Comparison of ENCODE assay signal across 8 cellular contexts in genomic region chr19:41940443-41941409, GRCh38. TPM values are rescaled to one million over a fixed set of nuclear protein-coding genes. Genes with fewer than 3 reads are reported as not detected.
A peak's percentile ranks its signal among the peaks of the same experiment; 100 is the strongest.
DNase-seq lines count a peak whose midpoint lies in the region; ATAC-seq and TF ChIP-seq lines count a peak whose summit lies in the region.

No MANE protein-coding gene starts in this region.

- CTCF ChIA-PET in activated naive CD4-positive, alpha-beta T cell treated with anti-CD3 and anti-CD28 coated beads, Interleukin-2, amount 10 ng/mL, durations not matched to agents 7 days and 5 days (lab: Charles Lee): no interaction called here
- CTCF ChIA-PET in GM10248 (lab: Yijun Ruan, JAX): interaction anchor here (1.0 kb wide), 2 partner anchors 10 to 80 kb away, joined by 3 to 4 read pairs; no protein-coding TSS in a partner anchor

- WGBS in upper lobe of left lung, 2 donors: 6 to 10% methylated on average over 54 of the region's 72 CpGs

- no peaks in the 10 kb centered on the region for H3K36me3 ChIP-seq in left lung
- no peaks in the 10 kb centered on the region for H3K36me3 ChIP-seq in upper lobe of left lung

- intact Hi-C loops in activated T-helper 2 cell treated with anti-CD3 and anti-CD28 coated beads, Interferon-gamma antibody, Interleukin-2, Interleukin-4, amounts not matched to agents 10 μg/mL and 5 μg/mL and 100 μg/mL, durations not matched to agents 14 hours and 24 hours and 36 hours (cut with micrococcal nuclease): no loop called here
- intact Hi-C loops in left lung (cut with DNase I): no loop called here

- peak overlapping the region; percentile 69 for H3K4me3 Mint-ChIP-seq in activated naive CD4-positive, alpha-beta T cell treated with anti-CD3 and anti-CD28 coated beads, Interleukin-2, amount 10 ng/mL, durations not matched to agents 7 days and 5 days
- peak overlapping the region; percentile 78 for H3K4me3 Mint-ChIP-seq in activated T-helper 2 cell treated with anti-CD3 and anti-CD28 coated beads, Interferon-gamma antibody, Interleukin-2, Interleukin-4, amounts not matched to agents 10 μg/mL and 5 μg/mL and 100 μg/mL, durations not matched to agents 14 hours and 24 hours and 36 hours (ENCODE audit: low read depth)

- peak overlapping the region; percentile 32 to 40 for H3K4me3 ChIP-seq in left lung
- H3K4me3 ChIP-seq in upper lobe of left lung: peak overlapping the region; percentile 43 to 60 (median 49)

- H3K36me3 Mint-ChIP-seq in activated naive CD4-positive, alpha-beta T cell treated with anti-CD3 and anti-CD28 coated beads, Interleukin-2, amount 10 ng/mL, durations not matched to agents 7 days and 5 days: peaks cover 2% of the 10 kb centered on the region
- no peaks in the 10 kb centered on the region for H3K36me3 Mint-ChIP-seq in activated T-helper 2 cell treated with anti-CD3 and anti-CD28 coated beads, Interferon-gamma antibody, Interleukin-2, Interleukin-4, amounts not matched to agents 10 μg/mL and 5 μg/mL and 100 μg/mL, durations not matched to agents 14 hours and 24 hours and 36 hours (ENCODE audit: low read depth)

- H3K27ac ChIP-seq in left lung: no peak overlapping the region
- peak overlapping the region in 2 of 4 donors; percentile 32 to 46 for H3K27ac ChIP-seq in upper lobe of left lung

- no peak for DNase-seq in activated naive CD4-positive, alpha-beta T cell treated with anti-CD3 and anti-CD28 coated beads, Interleukin-2, amount 10 ng/mL, durations not matched to agents 7 days and 5 days
- DNase-seq in activated naive CD4-positive, alpha-beta T cell (lab: John Stamatoyannopoulos, UW): no peak
- DNase-seq in activated T-helper 2 cell treated with anti-CD3 and anti-CD28 coated beads, Interferon-gamma antibody, Interleukin-2, Interleukin-4, amounts not matched to agents 10 μg/mL and 5 μg/mL and 100 μg/mL, durations not matched to agents 14 hours and 24 hours and 36 hours (ENCODE audit: low spot score): no peak
- no peak for DNase-seq in left lung
- DNase-seq in upper lobe of left lung: peak in 1 of 2 donors; percentile 83
- no peak for DNase-seq in GM10248 (ENCODE audit: extremely low spot score)
- no peak for DNase-seq in NCI-H2171 treated with DMSO at 0.1 percent for 48 hours (lab: John Stamatoyannopoulos, UW)

- TF ChIP-seq POLR2A in upper lobe of left lung (IDR thresholded peaks at IDR 0.05): no peak

- no peak overlapping the region for H3K27ac Mint-ChIP-seq in activated naive CD4-positive, alpha-beta T cell treated with anti-CD3 and anti-CD28 coated beads, Interleukin-2, amount 10 ng/mL, durations not matched to agents 7 days and 5 days
- peak overlapping the region; percentile 88 for H3K27ac Mint-ChIP-seq in activated T-helper 2 cell treated with anti-CD3 and anti-CD28 coated beads, Interferon-gamma antibody, Interleukin-2, Interleukin-4, amounts not matched to agents 10 μg/mL and 5 μg/mL and 100 μg/mL, durations not matched to agents 14 hours and 24 hours and 36 hours

- peaks cover 30% of the 10 kb centered on the region for H3K4me1 Mint-ChIP-seq in activated naive CD4-positive, alpha-beta T cell treated with anti-CD3 and anti-CD28 coated beads, Interleukin-2, amount 10 ng/mL, durations not matched to agents 7 days and 5 days
- H3K4me1 Mint-ChIP-seq in activated T-helper 2 cell treated with anti-CD3 and anti-CD28 coated beads, Interferon-gamma antibody, Interleukin-2, Interleukin-4, amounts not matched to agents 10 μg/mL and 5 μg/mL and 100 μg/mL, durations not matched to agents 14 hours and 24 hours and 36 hours (ENCODE audit: low read depth): peaks cover 36% of the 10 kb centered on the region

- POLR2A ChIA-PET in GM10248 (lab: Yijun Ruan, JAX): no interaction called here

- no peak for TF ChIP-seq CTCF in left lung (IDR thresholded peaks at IDR 0.05)
- TF ChIP-seq CTCF in upper lobe of left lung (IDR thresholded peaks at IDR 0.05): no peak
- no peak for TF ChIP-seq CTCF in GM10248 (IDR thresholded peaks at IDR 0.05; ENCODE audit: control extremely low read depth, extremely low read depth, low read depth, missing control alignments)

- no peaks in the 10 kb centered on the region for H3K9me3 ChIP-seq in left lung
- no peaks in the 10 kb centered on the region for H3K9me3 ChIP-seq in upper lobe of left lung

- H3K4me1 ChIP-seq in left lung: peaks cover 0 to 15% of the 10 kb centered on the region in 2 donors
- H3K4me1 ChIP-seq in upper lobe of left lung: peaks cover 6 to 16% (median 16%) of the 10 kb centered on the region in 4 donors

- TF ChIP-seq EP300 in upper lobe of left lung (IDR thresholded peaks at IDR 0.05): no peak

- peaks cover 74% of the 10 kb centered on the region for H3K27me3 Mint-ChIP-seq in activated naive CD4-positive, alpha-beta T cell treated with anti-CD3 and anti-CD28 coated beads, Interleukin-2, amount 10 ng/mL, durations not matched to agents 7 days and 5 days
- peaks cover 13% of the 10 kb centered on the region for H3K27me3 Mint-ChIP-seq in activated T-helper 2 cell treated with anti-CD3 and anti-CD28 coated beads, Interferon-gamma antibody, Interleukin-2, Interleukin-4, amounts not matched to agents 10 μg/mL and 5 μg/mL and 100 μg/mL, durations not matched to agents 14 hours and 24 hours and 36 hours (ENCODE audit: low read depth)

- peak; percentile 31 for ATAC-seq in left lung
- ATAC-seq in upper lobe of left lung (ENCODE audit: low FRiP score in 2 of 2): peak in 1 of 2 donors; percentile 10
- ATAC-seq in GM21825 (IDR thresholded peaks at IDR 0.05; ENCODE audit: unreplicated experiment): no peak

- H3K27me3 ChIP-seq in left lung (peaks cover 10 to 52% of the 10 kb centered on the region in 2 donors), upper lobe of left lung (peaks cover 0 to 21% (median 13%) of the 10 kb centered on the region in 4 donors)

- no peaks in the 10 kb centered on the region for H3K9me3 Mint-ChIP-seq in activated naive CD4-positive, alpha-beta T cell treated with anti-CD3 and anti-CD28 coated beads, Interleukin-2, amount 10 ng/mL, durations not matched to agents 7 days and 5 days
- H3K9me3 Mint-ChIP-seq in activated T-helper 2 cell treated with anti-CD3 and anti-CD28 coated beads, Interferon-gamma antibody, Interleukin-2, Interleukin-4, amounts not matched to agents 10 μg/mL and 5 μg/mL and 100 μg/mL, durations not matched to agents 14 hours and 24 hours and 36 hours: no peaks in the 10 kb centered on the region

RNA-seq across cellular contexts. Expression of gene ERFL, which starts 12.5 kb away (rescaled TPM):
- 2.1 and 2.3 TPM in 2 replicates for total RNA-seq in activated T-helper 2 cell treated with anti-CD3 and anti-CD28 coated beads, Interferon-gamma antibody, Interleukin-2, Interleukin-4, amounts not matched to agents 10 μg/mL and 5 μg/mL and 100 μg/mL, durations not matched to agents 14 hours and 24 hours and 36 hours
- total RNA-seq in left lung: under 1 TPM; 0.15 to 0.34 TPM
- 1 to 10 TPM in 2 of 6 donors, under 1 TPM in 3, not detected in 1; 0.20 to 6.3 (median 0.49) TPM for total RNA-seq in upper lobe of left lung

RNA-seq across cellular contexts. Expression of gene RABAC1, which starts 18.4 kb away (rescaled TPM):
- total RNA-seq in activated T-helper 2 cell treated with anti-CD3 and anti-CD28 coated beads, Interferon-gamma antibody, Interleukin-2, Interleukin-4, amounts not matched to agents 10 μg/mL and 5 μg/mL and 100 μg/mL, durations not matched to agents 14 hours and 24 hours and 36 hours: 54.0 and 57.6 TPM in 2 replicates
- total RNA-seq in left lung: 100 to 1,000 TPM; 175 to 186 TPM
- total RNA-seq in upper lobe of left lung: 100 to 1,000 TPM in 5 of 6 donors, 10 to 100 TPM in 1; 59.7 to 222 (median 163) TPM

RNA-seq across cellular contexts. Expression of gene ATP1A3, which starts 53.3 kb away (rescaled TPM):
- total RNA-seq in activated T-helper 2 cell treated with anti-CD3 and anti-CD28 coated beads, Interferon-gamma antibody, Interleukin-2, Interleukin-4, amounts not matched to agents 10 μg/mL and 5 μg/mL and 100 μg/mL, durations not matched to agents 14 hours and 24 hours and 36 hours: 0.97 and 1.7 TPM in 2 replicates
- total RNA-seq in left lung: not detected
- under 1 TPM in 4 of 6 donors, not detected in 2; under 0.01 to 0.51 (median 0.15) TPM for total RNA-seq in upper lobe of left lung

RNA-seq across cellular contexts. Expression of gene ARHGEF1, which starts 57.7 kb away (rescaled TPM):
- total RNA-seq in activated T-helper 2 cell treated with anti-CD3 and anti-CD28 coated beads, Interferon-gamma antibody, Interleukin-2, Interleukin-4, amounts not matched to agents 10 μg/mL and 5 μg/mL and 100 μg/mL, durations not matched to agents 14 hours and 24 hours and 36 hours: 340 and 353 TPM in 2 replicates
- total RNA-seq in left lung (100 to 1,000 TPM; 129 to 202 TPM), upper lobe of left lung (100 to 1,000 TPM; 115 to 731 (median 233) TPM)
